ENCODE assay signal across 11 cellular contexts in the genomic region with DNA sequence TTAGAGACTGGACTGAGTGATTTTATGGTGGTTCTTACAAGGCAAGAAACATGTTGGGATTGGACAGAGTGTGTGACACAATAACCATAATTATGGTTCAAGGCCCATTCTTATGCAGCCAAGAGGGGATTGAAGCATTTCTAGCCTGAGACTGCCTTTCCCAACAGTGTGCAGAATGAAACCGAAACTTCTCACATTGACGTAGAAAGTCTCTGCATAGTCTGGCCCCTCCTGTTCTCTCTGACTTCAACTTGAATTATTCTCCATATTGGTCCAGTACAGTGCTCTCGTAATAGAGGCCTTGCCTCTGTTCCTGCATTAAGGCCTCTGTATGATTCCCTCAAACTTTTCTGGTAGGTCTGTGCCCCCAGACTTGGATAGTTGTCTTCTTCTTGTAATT.
DNase-seq lines count a peak whose midpoint lies in the region; ATAC-seq and TF ChIP-seq lines count a peak whose summit lies in the region.
"Had no signal": no experiment of that assay in that cellular context is flagged by ENCODE, and none has a peak within 500 bp of the region (broad histone marks: within the 10 kb centered on the region; RNA-seq: fewer than 3 reads in every experiment).

No MANE protein-coding gene starts in this region.

- intact Hi-C loops in ovary (cut with DNase I): no loop called here
- intact Hi-C loops in esophagus squamous epithelium (cut with DNase I): no loop called here

- H3K9me3 Mint-ChIP-seq in CD8-positive, alpha-beta memory T cell: peaks cover 0 to 1% (median 0%) of the 10 kb centered on the region in 5 donors
- no peaks in the 10 kb centered on the region for H3K9me3 Mint-ChIP-seq in activated T-helper 17 cell treated with anti-CD3 and anti-CD28 coated beads, Interleukin-2, amount 50 U/mL, for 72 hours

- H3K4me3 ChIP-seq in CD8-positive, alpha-beta memory T cell (ENCODE audit: low read length): no peak overlapping the region
- H3K4me3 ChIP-seq in ovary (no peak overlapping the region), esophagus squamous epithelium (no peak overlapping the region)
- H3K4me3 ChIP-seq: esophagus muscularis mucosa had no signal

- no peak for DNase-seq in CD8-positive, alpha-beta memory T cell
- DNase-seq in NCI-H187 treated with DMSO at 0.1 percent for 48 hours (lab: John Stamatoyannopoulos, UW) (no peak), nucleus accumbens (lab: John Stamatoyannopoulos, UW) (no peak), ovary (no peak), esophagus squamous epithelium (lab: John Stamatoyannopoulos, UW) (no peak)
- DNase-seq: NK-92 treated with Interleukin-12 subunit alpha and Interleukin-12 subunit beta, amount 100 ng/mL, for 24 hours had no signal

- WGBS in ovary, 3 donors: 90 to 94% (median 90%) methylated on average over 3 of the region's 3 CpGs
- WGBS in esophagus squamous epithelium, 2 donors: 56 to 82% methylated on average over 3 of the region's 3 CpGs

- H3K27me3 Mint-ChIP-seq in CD8-positive, alpha-beta memory T cell: peaks cover 0 to 6% of the 10 kb centered on the region in 2 donors
- H3K27me3 Mint-ChIP-seq in activated T-helper 17 cell treated with anti-CD3 and anti-CD28 coated beads, Interleukin-2, amount 50 U/mL, for 72 hours: peaks cover 8% of the 10 kb centered on the region

- ATAC-seq in GM19438 (IDR thresholded peaks at IDR 0.05; ENCODE audit: low read depth, unreplicated experiment) (peak; percentile 99), HG03045 (IDR thresholded peaks at IDR 0.05; ENCODE audit: unreplicated experiment) (peak; percentile 99)
- ATAC-seq in activated T-helper 17 cell treated with anti-CD3 and anti-CD28 coated beads, Interleukin-2, amount 50 U/mL, for 72 hours (replicated peaks): peak; percentile 62

- no peaks in the 10 kb centered on the region for H3K4me1 ChIP-seq in CD8-positive, alpha-beta memory T cell (ENCODE audit: insufficient read depth, low read length)
- H3K4me1 ChIP-seq in ovary (ENCODE audit: insufficient read depth): no peaks in the 10 kb centered on the region
- peaks cover 0 to 32% (median 3%) of the 10 kb centered on the region in 3 donors for H3K4me1 ChIP-seq in esophagus squamous epithelium

- H3K36me3 ChIP-seq in CD8-positive, alpha-beta memory T cell (ENCODE audit: insufficient read depth, low read length): no peaks in the 10 kb centered on the region
- H3K36me3 ChIP-seq in ovary: no peaks in the 10 kb centered on the region
- H3K36me3 ChIP-seq in esophagus squamous epithelium: no peaks in the 10 kb centered on the region
- H3K36me3 ChIP-seq: esophagus muscularis mucosa had no signal

- H3K27me3 ChIP-seq in CD8-positive, alpha-beta memory T cell (ENCODE audit: insufficient read depth, low read length, poor library complexity, severe bottlenecking): no peaks in the 10 kb centered on the region
- H3K27me3 ChIP-seq in ovary (no peaks in the 10 kb centered on the region), esophagus squamous epithelium (no peaks in the 10 kb centered on the region)
- H3K27me3 ChIP-seq: esophagus muscularis mucosa had no signal

- CTCF ChIA-PET in CD8-positive, alpha-beta memory T cell (lab: Charles Lee): no interaction called here

- H3K4me3 Mint-ChIP-seq in CD8-positive, alpha-beta memory T cell: peak overlapping the region in 6 of 7 donors; percentile 6 to 49 (median 32)
- no peak overlapping the region for H3K4me3 Mint-ChIP-seq in activated T-helper 17 cell treated with anti-CD3 and anti-CD28 coated beads, Interleukin-2, amount 50 U/mL, for 72 hours
- H3K4me3 Mint-ChIP-seq: CD4-positive, CD25-positive, alpha-beta regulatory T cell had no signal

- TF ChIP-seq CTCF in ovary (IDR thresholded peaks at IDR 0.05): no peak
- TF ChIP-seq CTCF in esophagus squamous epithelium (IDR thresholded peaks at IDR 0.05): no peak

- no peaks in the 10 kb centered on the region for H3K9me3 ChIP-seq in CD8-positive, alpha-beta memory T cell (ENCODE audit: low read length)
- no peaks in the 10 kb centered on the region for H3K9me3 ChIP-seq in ovary
- H3K9me3 ChIP-seq in esophagus squamous epithelium: no peaks in the 10 kb centered on the region
- H3K9me3 ChIP-seq: esophagus muscularis mucosa had no signal

- no peaks in the 10 kb centered on the region for H3K36me3 Mint-ChIP-seq in CD8-positive, alpha-beta memory T cell
- no peaks in the 10 kb centered on the region for H3K36me3 Mint-ChIP-seq in activated T-helper 17 cell treated with anti-CD3 and anti-CD28 coated beads, Interleukin-2, amount 50 U/mL, for 72 hours (ENCODE audit: low read depth)
- H3K36me3 Mint-ChIP-seq: CD4-positive, CD25-positive, alpha-beta regulatory T cell had no signal

- no peak for TF ChIP-seq EP300 in ovary (IDR thresholded peaks at IDR 0.05)

- H3K27ac ChIP-seq in CD8-positive, alpha-beta memory T cell (ENCODE audit: low read depth, low read length): no peak overlapping the region
- H3K27ac ChIP-seq in ovary (no peak overlapping the region), esophagus squamous epithelium (peak overlapping the region in 2 of 4 donors; percentile 5 to 9)
- H3K27ac ChIP-seq: esophagus muscularis mucosa had no signal

- peak overlapping the region in 4 of 8 donors; percentile 8 to 54 (median 52) for H3K27ac Mint-ChIP-seq in CD8-positive, alpha-beta memory T cell
- no peak overlapping the region for H3K27ac Mint-ChIP-seq in activated T-helper 17 cell treated with anti-CD3 and anti-CD28 coated beads, Interleukin-2, amount 50 U/mL, for 72 hours

- H3K4me1 Mint-ChIP-seq in CD8-positive, alpha-beta memory T cell: peaks cover 8 to 12% (median 10%) of the 10 kb centered on the region in 3 donors
- H3K4me1 Mint-ChIP-seq in activated T-helper 17 cell treated with anti-CD3 and anti-CD28 coated beads, Interleukin-2, amount 50 U/mL, for 72 hours: no peaks in the 10 kb centered on the region

- TF ChIP-seq POLR2A in ovary (IDR thresholded peaks at IDR 0.05) (no peak), esophagus squamous epithelium (IDR thresholded peaks at IDR 0.05) (no peak)

- POLR2A ChIA-PET in CD8-positive, alpha-beta memory T cell (lab: Charles Lee): no interaction called here
